Comparison of ENCODE assay signal across 9 cellular contexts in genomic region chr18:48947102-48947501, GRCh38. TPM values are rescaled to one million over a fixed set of nuclear protein-coding genes. Genes with fewer than 3 reads are reported as not detected.
DNase-seq lines count a peak whose midpoint lies in the region; ATAC-seq and TF ChIP-seq lines count a peak whose summit lies in the region.
"Had no signal": no experiment of that assay in that cellular context is flagged by ENCODE, and none has a peak within 500 bp of the region (broad histone marks: within the 10 kb centered on the region; RNA-seq: fewer than 3 reads in every experiment).

No MANE protein-coding gene starts in this region.

- H3K4me3 ChIP-seq in ACC112 (ENCODE audit: low read depth, low read length) (peak overlapping the region; percentile 99), muscle layer of colon (ENCODE audit: low read depth in 1 of 2, low read length in 2 of 2) (peak overlapping the region; percentile 92 to 99)

- DNase-seq in HFFc6, result no peak
- no peak for DNase-seq in caudate nucleus (lab: John Stamatoyannopoulos, UW)
- no peak for DNase-seq in NCI-H524 (lab: John Stamatoyannopoulos, UW)
- DNase-seq in AG20443 (ENCODE audit: low spot score), result no peak
- DNase-seq: activated naive CD4-positive, alpha-beta T cell had no signal

- peak overlapping the region; percentile 32; the same call in 1 of the 2 replicates for H3K27ac ChIP-seq in ACC112 (ENCODE audit: low read depth, low read length)
- peak overlapping the region; percentile 33 for H3K27ac ChIP-seq in caudate nucleus (ENCODE audit: low read depth, low read length)
- peak overlapping the region; percentile 92 for H3K27ac ChIP-seq in muscle layer of colon (ENCODE audit: low read depth, low read length)

- H3K4me1 ChIP-seq in ACC112 (ENCODE audit: control insufficient read depth, insufficient read depth, low read length, unreplicated experiment) (peaks cover 42% of the 10 kb centered on the region), muscle layer of colon (ENCODE audit: insufficient read depth, low read length) (peaks cover 57% of the 10 kb centered on the region)

- peaks cover 96% of the 10 kb centered on the region for H3K79me2 ChIP-seq in ACC112 (ENCODE audit: control insufficient read depth, insufficient read depth, low read length, unreplicated experiment)

- ATAC-seq in HG03442 (IDR thresholded peaks at IDR 0.05; ENCODE audit: unreplicated experiment) (no peak), HG03135 (IDR thresholded peaks at IDR 0.05; ENCODE audit: unreplicated experiment) (no peak)

- no peaks in the 10 kb centered on the region for H3K9me3 ChIP-seq in muscle layer of colon (ENCODE audit: low read length)

- peak overlapping the region; percentile 91 for H3K27ac Mint-ChIP-seq in HFFc6

- no peak overlapping the region for H2AFZ ChIP-seq in ACC112 (ENCODE audit: low read length, unreplicated experiment)

- H3K27me3 ChIP-seq in ACC112 (ENCODE audit: insufficient read depth, low read length) (no peaks in the 10 kb centered on the region), muscle layer of colon (ENCODE audit: control insufficient read depth in 1 of 2, insufficient read depth in 2 of 2, low read length in 2 of 2) (no peaks in the 10 kb centered on the region)

- peaks cover 68% of the 10 kb centered on the region for H3K36me3 Mint-ChIP-seq in HFFc6 (ENCODE audit: low read depth)

- H3K36me3 ChIP-seq in ACC112 (ENCODE audit: insufficient read depth, low read length), result 0 out of 2 replicates have a peak, but pooled peaks cover 7% of the 10 kb centered on the region
- H3K36me3 ChIP-seq in muscle layer of colon (ENCODE audit: insufficient read depth, low read length), result peaks cover 10% of the 10 kb centered on the region

- peak overlapping the region; percentile 60 for H3K9ac ChIP-seq in muscle layer of colon (ENCODE audit: low read length)

- TF ChIP-seq CTCF in HFFc6 (IDR thresholded peaks at IDR 0.05), result no peak

- H3K4me3 Mint-ChIP-seq in HFFc6, result peak overlapping the region; percentile 100

- H3K27me3 Mint-ChIP-seq in HFFc6 (ENCODE audit: insufficient read depth), result peaks cover 16% of the 10 kb centered on the region

- peaks cover 60% of the 10 kb centered on the region for H3K4me1 Mint-ChIP-seq in HFFc6 (ENCODE audit: low read depth)

- H3K9me3 Mint-ChIP-seq in HFFc6, result peaks cover 4% of the 10 kb centered on the region; the same call in 1 of the 2 replicates

RNA-seq across cellular contexts. Expression of gene SMAD7, which starts 3.7 kb away (rescaled TPM):
- total RNA-seq in HFFc6 (2021; fragmentation: NEBNext Ultra II Directional; extraction: Animal tissue kit (Norgen Biotek cat#: 25700)), result 10 to 100 TPM; 29.6 to 35.8 (median 30.7) TPM

Comparison
In these comparisons a context has a peak if more than half of its experiments do, and no peak if none do; other contexts are left out.
1. H3K27ac ChIP-seq: peak in every context shown above with its lines; median percentile 92 in muscle layer of colon; 33 in caudate nucleus; 32 in ACC112.